1 cellular context compared by ENCODE assay signal in the genomic region with DNA sequence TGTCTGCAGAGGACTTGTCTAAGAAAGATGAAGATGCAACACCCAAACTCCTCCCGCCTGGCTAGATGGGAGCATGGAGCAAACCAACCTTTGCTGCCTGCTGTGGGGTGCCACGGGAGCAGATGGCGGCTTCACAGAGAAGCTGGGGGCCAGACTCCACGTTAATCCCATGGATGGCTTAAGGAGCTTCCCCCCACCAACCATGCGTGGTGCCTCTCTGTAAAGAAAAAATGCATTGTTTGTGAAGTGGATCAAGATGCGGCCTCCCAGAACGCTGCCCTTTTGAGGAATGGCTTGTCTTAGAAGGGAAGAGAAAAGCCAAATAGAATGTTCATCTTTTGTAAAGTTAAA.
A peak's percentile ranks its signal among the peaks of the same experiment; 100 is the strongest.
TF ChIP-seq lines count a peak whose summit lies in the region.

No MANE protein-coding gene starts in this region.

TF ChIP-seq in HepG2, 621 proteins besides CTCF, POLR2A, EP300 and RAD21:
- TF ChIP-seq, protein P1, sequence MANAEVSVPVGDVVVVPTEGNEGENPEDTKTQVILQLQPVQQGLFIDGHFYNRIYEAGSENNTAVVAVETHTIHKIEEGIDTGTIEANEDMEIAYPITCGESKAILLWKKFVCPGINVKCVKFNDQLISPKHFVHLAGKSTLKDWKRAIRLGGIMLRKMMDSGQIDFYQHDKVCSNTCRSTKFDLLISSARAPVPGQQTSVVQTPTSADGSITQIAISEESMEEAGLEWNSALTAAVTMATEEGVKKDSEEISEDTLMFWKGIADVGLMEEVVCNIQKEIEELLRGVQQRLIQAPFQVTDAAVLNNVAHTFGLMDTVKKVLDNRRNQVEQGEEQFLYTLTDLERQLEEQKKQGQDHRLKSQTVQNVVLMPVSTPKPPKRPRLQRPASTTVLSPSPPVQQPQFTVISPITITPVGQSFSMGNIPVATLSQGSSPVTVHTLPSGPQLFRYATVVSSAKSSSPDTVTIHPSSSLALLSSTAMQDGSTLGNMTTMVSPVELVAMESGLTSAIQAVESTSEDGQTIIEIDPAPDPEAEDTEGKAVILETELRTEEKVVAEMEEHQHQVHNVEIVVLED (CRISPR knock-in tag; IDR thresholded peaks at IDR 0.05; ENCODE audit: borderline replicate concordance), result no peak
- TF ChIP-seq RBFOX2 (IDR thresholded peaks at IDR 0.05; ENCODE audit: low read depth, low read length) (0 out of 2 replicates have a peak, but pooled peaks have one; percentile 6), PRMT3 (CRISPR knock-in tag; IDR thresholded peaks at IDR 0.05; ENCODE audit: borderline replicate concordance, low read depth) (0 out of 2 replicates have a peak, but pooled peaks have one; percentile 54), HNF4A (CRISPR knock-in tag; IDR thresholded peaks at IDR 0.05) (no peak), LCORL (IDR thresholded peaks at IDR 0.05) (no peak), LCORL (CRISPR knock-in tag; IDR thresholded peaks at IDR 0.05) (0 out of 2 replicates have a peak, but pooled peaks have one; percentile 4)
